ENCODE assay signal across 9 cellular contexts in genomic region chr7:130356760-130357611, GRCh38. TPM values are rescaled to one million over a fixed set of nuclear protein-coding genes. Genes with fewer than 3 reads are reported as not detected.
DNase-seq lines count a peak whose midpoint lies in the region; ATAC-seq, FAIRE-seq and TF ChIP-seq lines count a peak whose summit lies in the region.
"Had no signal": no experiment of that assay in that cellular context is flagged by ENCODE, and none has a peak within 500 bp of the region (broad histone marks: within the 10 kb centered on the region; RNA-seq: fewer than 3 reads in every experiment).

No MANE protein-coding gene starts in this region.

- WGBS in pancreas, 2 donors, result 81 to 84% methylated on average over 17 of the region's 17 CpGs

- peak overlapping the region; percentile 38; the same call in 1 of the 2 replicates for H3K4me3 ChIP-seq in PC-3 (ENCODE audit: low read length)
- H3K4me3 ChIP-seq in fibroblast of mammary gland (ENCODE audit: control insufficient read depth, low read depth, low read length), result no peak overlapping the region
- H3K4me3 ChIP-seq in pancreas, result no peak overlapping the region

- no peak for FAIRE-seq in pancreas (lab: Jason Lieb, UNC)

- CTCF ChIA-PET in PC-3 (lab: Charles Lee), result no interaction called here

- intact Hi-C loops in PC-3 (cut with micrococcal nuclease), result loop anchor here (2.0 to 5.0 kb wide), 4 partner anchors 64 to 285 kb away; partner anchors contain the start of genes CPA4 and KLHDC10
- intact Hi-C loops in pancreas (cut with DNase I), result no loop called here

- H4K20me1 ChIP-seq in PC-3 (ENCODE audit: low read length), result no peaks in the 10 kb centered on the region

- H3K36me3 ChIP-seq in PC-3 (ENCODE audit: low read depth, low read length), result no peaks in the 10 kb centered on the region
- no peaks in the 10 kb centered on the region for H3K36me3 ChIP-seq in pancreas

- H3K27me3 ChIP-seq in PC-3 (ENCODE audit: low read length) (no peaks in the 10 kb centered on the region), pancreas (no peaks in the 10 kb centered on the region)

- H3K9ac ChIP-seq in PC-3 (ENCODE audit: low read length), result peak overlapping the region; percentile 60

- POLR2A ChIA-PET in PC-3 (lab: Charles Lee; ENCODE audit: unreplicated experiment), result no interaction called here

- ATAC-seq in PC-3 (peak; percentile 52), pancreas (peak; percentile 61 to 73 (median 66)), HG03196 (IDR thresholded peaks at IDR 0.05; ENCODE audit: unreplicated experiment) (no peak), HG03095 (IDR thresholded peaks at IDR 0.05; ENCODE audit: unreplicated experiment) (no peak), HG02678 (IDR thresholded peaks at IDR 0.05; ENCODE audit: unreplicated experiment) (no peak)

- peaks cover 5% of the 10 kb centered on the region for H3F3A ChIP-seq in PC-3 (ENCODE audit: low read length, unreplicated experiment)

- peaks cover 37% of the 10 kb centered on the region for H3K4me1 ChIP-seq in PC-3 (ENCODE audit: insufficient read depth, low read length)
- H3K4me1 ChIP-seq in pancreas, result peaks cover 0 to 12% (median 0%) of the 10 kb centered on the region in 3 donors

- peaks cover 4% of the 10 kb centered on the region; the same call in 1 of the 2 replicates for H3K9me3 ChIP-seq in PC-3 (ENCODE audit: low read length)
- H3K9me3 ChIP-seq in pancreas, result no peaks in the 10 kb centered on the region

- no peaks in the 10 kb centered on the region for H3K79me2 ChIP-seq in PC-3 (ENCODE audit: low read length)

- no peak for TF ChIP-seq CTCF in PC-3 (conservative IDR thresholded peaks at IDR 0.05; ENCODE audit: low read depth, low read length)
- TF ChIP-seq CTCF in fibroblast of mammary gland (conservative IDR thresholded peaks at IDR 0.05; ENCODE audit: control insufficient read depth, insufficient read depth, low read depth, low read length), result no peak
- TF ChIP-seq CTCF in pancreas (IDR thresholded peaks at IDR 0.05), result no peak

- H2AFZ ChIP-seq in PC-3 (ENCODE audit: low read length), result peak overlapping the region; percentile 28

- DNase-seq in DMS 273 treated with DMSO at 0.1 percent for 48 hours (lab: John Stamatoyannopoulos, UW), result peak; percentile 45
- DNase-seq in PC-3, result peak; percentile 96
- peak; percentile 92 for DNase-seq in fibroblast of mammary gland (ENCODE audit: low read depth)
- DNase-seq in pancreas, result peak in 1 of 6 donors; percentile 64
- no peak for DNase-seq in activated CD8-positive, alpha-beta memory T cell treated with anti-CD3 and anti-CD28 coated beads, Interleukin-2, amount 50 U/mL, for 4 hours

- no peaks in the 10 kb centered on the region for H3K9me2 ChIP-seq in PC-3 (replicated peaks; ENCODE audit: low read length)

- BruUV-seq in PC-3 (replicated peaks; lab: Mats Ljungman, UMichigan), result TSS peak; percentile 89

- peak overlapping the region; percentile 75 for H3K4me2 ChIP-seq in PC-3 (ENCODE audit: low read length)

- H3K27ac ChIP-seq in PC-3 (ENCODE audit: low read length), result peak overlapping the region; percentile 92
- H3K27ac ChIP-seq in pancreas, result peak overlapping the region; percentile 19 to 62 (median 60)

RNA-seq across cellular contexts. Expression of gene CPA5, which starts 12.4 kb away (rescaled TPM):
- total RNA-seq in PC-3 (2014; rRNA removed), result 1.3 TPM in 1 of 2 replicates, not detected in the other
- under 1 TPM in 2 of 6 donors, not detected in 4; 0.22 to 0.35 TPM for total RNA-seq in pancreas
- under 1 TPM; 0.09 to 0.19 TPM for polyA plus RNA-seq in pancreas
- total RNA-seq: aorta had no signal
- polyA plus RNA-seq: aorta had no signal

RNA-seq across cellular contexts. Expression of gene CPA1, which starts 23.3 kb away (rescaled TPM):
- total RNA-seq in PC-3 (2014; rRNA removed) (not detected in 2 replicates), pancreas (over 10,000 TPM; 17,933 to 50,686 (median 40,969) TPM)
- over 10,000 TPM; 12,124 to 14,783 TPM for polyA plus RNA-seq in pancreas

Comparison
In these comparisons a context has a peak if more than half of its experiments do, and no peak if none do; other contexts are left out.
1. ATAC-seq: peak in PC-3 (single experiment) and pancreas (4 of 4); none in HG03196 (single experiment), HG03095 (single experiment) and HG02678 (single experiment).
2. RNA of gene CPA1, which starts 23.3 kb away (total RNA-seq): 17,933 to 50,686 TPM in pancreas; not detected in PC-3; every median in the first group is over 1,000 times any median in the second.